In genomic region chr17:36705651-36706436, GRCh38 we compare ENCODE assay signal across 8 cellular contexts.
DNase-seq lines count a peak whose midpoint lies in the region; ATAC-seq and TF ChIP-seq lines count a peak whose summit lies in the region.

No MANE protein-coding gene starts in this region.

- H3K27ac ChIP-seq in SK-N-SH (ENCODE audit: low read depth in 2 of 2, low read length in 1 of 2): no peak overlapping the region
- no peak overlapping the region for H3K27ac ChIP-seq in adrenal gland

- no peak for TF ChIP-seq POLR2A in NB4 (IDR thresholded peaks at IDR 0.05; ENCODE audit: extremely low read depth, insufficient read length)
- no peak for TF ChIP-seq POLR2A in adrenal gland (IDR thresholded peaks at IDR 0.05)

- no peaks in the 10 kb centered on the region; the same call in 1 of the 2 replicates for H3K27me3 ChIP-seq in SK-N-SH (ENCODE audit: insufficient read depth)
- H3K27me3 ChIP-seq in adrenal gland: peaks cover 5% of the 10 kb centered on the region
- H3K27me3 ChIP-seq in kidney epithelial cell (ENCODE audit: control insufficient read depth, insufficient read depth, low read length): peaks cover 29% of the 10 kb centered on the region

- TF ChIP-seq CTCF in GM10266 (IDR thresholded peaks at IDR 0.05; ENCODE audit: control insufficient read depth, insufficient read depth, low read depth, missing control alignments): peak; percentile 72
- TF ChIP-seq CTCF in NB4 (IDR thresholded peaks at IDR 0.05; ENCODE audit: low read depth, low read length): peak; percentile 86
- TF ChIP-seq CTCF in SK-N-SH (IDR thresholded peaks at IDR 0.05): peak; percentile 67
- TF ChIP-seq CTCF in adrenal gland (IDR thresholded peaks at IDR 0.05): peak; percentile 25 to 58 (median 50)
- TF ChIP-seq CTCF in kidney epithelial cell (IDR thresholded peaks at IDR 0.05; ENCODE audit: insufficient read depth, low read length, poor library complexity, severe bottlenecking): peak; percentile 85

- no peaks in the 10 kb centered on the region for H3K9me3 ChIP-seq in SK-N-SH
- no peaks in the 10 kb centered on the region for H3K9me3 ChIP-seq in adrenal gland (replicated peaks in 1 of 3)

- DNase-seq in GM10266 (ENCODE audit: extremely low spot score) (peak; percentile 79), NB4 (ENCODE audit: low read depth) (peak; percentile 68), SK-N-SH (peak; percentile 86), adrenal gland (peak in 6 of 7 donors; percentile 22 to 68 (median 40)), kidney epithelial cell (ENCODE audit: low read depth) (no peak), GF-D8 (lab: John Stamatoyannopoulos, UW) (no peak)
- DNase-seq in stimulated activated naive CD4-positive, alpha-beta T cell (lab: John Stamatoyannopoulos, UW): peak in 4 of 6 experiments; percentile 6 to 38 (median 23)

- no peak for TF ChIP-seq EP300 in SK-N-SH (IDR thresholded peaks at IDR 0.05; ENCODE audit: borderline replicate concordance in 1 of 2, low read depth in 1 of 2, low read length in 1 of 2)

- H3K79me2 ChIP-seq in SK-N-SH (ENCODE audit: insufficient read depth): no peaks in the 10 kb centered on the region

- POLR2A ChIA-PET in SK-N-SH (lab: Yijun Ruan, JAX): no interaction called here

- peaks cover 0 to 2% of the 10 kb centered on the region in 2 experiments; a peak in 1 of 4 replicates for H3K4me1 ChIP-seq in SK-N-SH (ENCODE audit: control insufficient read depth in 1 of 2, insufficient read depth in 2 of 2, low read depth in 1 of 2, low read length in 1 of 2)
- H3K4me1 ChIP-seq in adrenal gland (replicated peaks in 1 of 2): no peaks in the 10 kb centered on the region

- CTCF ChIA-PET in SK-N-SH (lab: Yijun Ruan, JAX): interaction anchor here (0.5 to 3.4 kb wide), 38 partner anchors 9 to 517 kb away, joined by 3 to 23 read pairs (median 4); partner anchors contain the start of gene AATF

- 47% methylated on average over 15 of the region's 18 CpGs for WGBS in SK-N-SH (ENCODE audit: low lambda C conversion rate)
- 46 to 59% (median 55%) methylated on average over 18 of the region's 18 CpGs for WGBS in adrenal gland, 4 donors

- ATAC-seq in HG03378 (IDR thresholded peaks at IDR 0.05; ENCODE audit: unreplicated experiment): no peak

- no peak overlapping the region for H3K4me2 ChIP-seq in SK-N-SH

- no peaks in the 10 kb centered on the region for H3K9me2 ChIP-seq in SK-N-SH

- TF ChIP-seq RAD21 in SK-N-SH (IDR thresholded peaks at IDR 0.05; ENCODE audit: low read length): peak; percentile 87

- intact Hi-C loops in adrenal gland (cut with DNase I): no loop called here

- no peak overlapping the region for H3K4me3 ChIP-seq in NB4 (ENCODE audit: low read depth, low read length)
- no peak overlapping the region for H3K4me3 ChIP-seq in SK-N-SH (ENCODE audit: low read depth in 2 of 2, low read length in 1 of 2)
- no peak overlapping the region for H3K4me3 ChIP-seq in adrenal gland
- no peak overlapping the region for H3K4me3 ChIP-seq in kidney epithelial cell (ENCODE audit: low read depth, low read length)

- H4K20me1 ChIP-seq in SK-N-SH (ENCODE audit: insufficient read depth): no peaks in the 10 kb centered on the region

- H2AFZ ChIP-seq in SK-N-SH (ENCODE audit: low read depth): no peak overlapping the region

- H3K9ac ChIP-seq in SK-N-SH: no peak overlapping the region

- H3K36me3 ChIP-seq in SK-N-SH (replicated peaks in 1 of 2; ENCODE audit: control insufficient read depth in 1 of 2, insufficient read depth in 2 of 2, low read length in 1 of 2): no peaks in the 10 kb centered on the region
- H3K36me3 ChIP-seq in adrenal gland (replicated peaks in 1 of 2): no peaks in the 10 kb centered on the region
- H3K36me3 ChIP-seq in kidney epithelial cell (ENCODE audit: control insufficient read depth, insufficient read depth, low read length): no peaks in the 10 kb centered on the region

- H3F3A ChIP-seq in SK-N-SH (replicated peaks; ENCODE audit: insufficient read depth): no peaks in the 10 kb centered on the region

TF ChIP-seq in SK-N-SH, 30 proteins besides CTCF, POLR2A, EP300 and RAD21:
- TF ChIP-seq ELF1 (IDR thresholded peaks at IDR 0.05) (no peak), SMC3 (IDR thresholded peaks at IDR 0.05; ENCODE audit: low read depth, low read length) (peak; percentile 84)

Comparison
In these comparisons a context has a peak if more than half of its experiments do, and no peak if none do; other contexts are left out.
1. DNase-seq: peak in GM10266 (single experiment), NB4 (single experiment), SK-N-SH (single experiment), adrenal gland (6 of 7) and stimulated activated naive CD4-positive, alpha-beta T cell (4 of 6); none in kidney epithelial cell (single experiment) and GF-D8 (single experiment).
2. Peak in every context shown above with its lines, with median percentiles within 50 percentile points of each other: CTCF ChIP-seq.